1 cellular context compared by ENCODE assay signal in genomic region chr15:70200511-70200991, GRCh38.
TF ChIP-seq lines count a peak whose summit lies in the region.

No MANE protein-coding gene starts in this region.

TF ChIP-seq in HEK293, 187 proteins besides CTCF, POLR2A, EP300 and RAD21 (continued from another document):
- peak; percentile 47; the same call in 1 of the 2 replicates for TF ChIP-seq KLF17 (tag by site-specific recombination; IDR thresholded peaks at IDR 0.05)
- TF ChIP-seq ZNF473 (tag by site-specific recombination; IDR thresholded peaks at IDR 0.05), result no peak
- no peak; the same call in 1 of the 2 replicates for TF ChIP-seq ZNF324 (tag by site-specific recombination; IDR thresholded peaks at IDR 0.05)
- TF ChIP-seq ZFHX2 (tag by site-specific recombination; conservative IDR thresholded peaks at IDR 0.05), result peak; percentile 24
- no peak for TF ChIP-seq ZBTB10 (tag by site-specific recombination; IDR thresholded peaks at IDR 0.05)
- TF ChIP-seq SCRT2 (tag by site-specific recombination; IDR thresholded peaks at IDR 0.05), result no peak
- TF ChIP-seq ZNF37A (tag by site-specific recombination; IDR thresholded peaks at IDR 0.05), result no peak
- TF ChIP-seq ZNF341 (tag by site-specific recombination; IDR thresholded peaks at IDR 0.05; ENCODE audit: low read depth), result peak; percentile 64
- TF ChIP-seq ZEB2 (tag by site-specific recombination; IDR thresholded peaks at IDR 0.05), result peak; percentile 94
- TF ChIP-seq ZBTB17 (tag by site-specific recombination; IDR thresholded peaks at IDR 0.05), result no peak
- TF ChIP-seq ZNF629 (tag by site-specific recombination; IDR thresholded peaks at IDR 0.05), result peak; percentile 83
- no peak for TF ChIP-seq ZBTB21 (tag by site-specific recombination; IDR thresholded peaks at IDR 0.05)
- no peak for TF ChIP-seq ZNF677 (tag by site-specific recombination; IDR thresholded peaks at IDR 0.05)
- peak; percentile 84 for TF ChIP-seq PRDM10 (tag by site-specific recombination; IDR thresholded peaks at IDR 0.05)
- TF ChIP-seq, protein P1, sequence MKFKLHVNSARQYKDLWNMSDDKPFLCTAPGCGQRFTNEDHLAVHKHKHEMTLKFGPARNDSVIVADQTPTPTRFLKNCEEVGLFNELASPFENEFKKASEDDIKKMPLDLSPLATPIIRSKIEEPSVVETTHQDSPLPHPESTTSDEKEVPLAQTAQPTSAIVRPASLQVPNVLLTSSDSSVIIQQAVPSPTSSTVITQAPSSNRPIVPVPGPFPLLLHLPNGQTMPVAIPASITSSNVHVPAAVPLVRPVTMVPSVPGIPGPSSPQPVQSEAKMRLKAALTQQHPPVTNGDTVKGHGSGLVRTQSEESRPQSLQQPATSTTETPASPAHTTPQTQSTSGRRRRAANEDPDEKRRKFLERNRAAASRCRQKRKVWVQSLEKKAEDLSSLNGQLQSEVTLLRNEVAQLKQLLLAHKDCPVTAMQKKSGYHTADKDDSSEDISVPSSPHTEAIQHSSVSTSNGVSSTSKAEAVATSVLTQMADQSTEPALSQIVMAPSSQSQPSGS (tag by site-specific recombination; IDR thresholded peaks at IDR 0.05; ENCODE audit: low read depth), result no peak
- TF ChIP-seq YY2 (tag by site-specific recombination; IDR thresholded peaks at IDR 0.05), result no peak
- no peak for TF ChIP-seq ZNF112 (tag by site-specific recombination; IDR thresholded peaks at IDR 0.05)
- TF ChIP-seq ZBTB11 (tag by site-specific recombination; conservative IDR thresholded peaks at IDR 0.05; ENCODE audit: low read depth), result no peak
- TF ChIP-seq ZNF610 (tag by site-specific recombination; IDR thresholded peaks at IDR 0.05; ENCODE audit: borderline replicate concordance), result no peak
- no peak for TF ChIP-seq ZFP3 (tag by site-specific recombination; IDR thresholded peaks at IDR 0.05; ENCODE audit: low read depth)
- no peak for TF ChIP-seq ZNF335 (tag by site-specific recombination; conservative IDR thresholded peaks at IDR 0.05)
TF ChIP-seq in HEK293: peak in this region for 34.
